21 cellular contexts compared by ENCODE assay signal in genomic region chr1:55479970-55480369, GRCh38.
"Had no signal": no experiment of that assay in that cellular context is flagged by ENCODE, and none has a peak within 500 bp of the region (broad histone marks: within the 10 kb centered on the region; RNA-seq: fewer than 3 reads in every experiment).

No MANE protein-coding gene starts in this region.

- H3K27me3 ChIP-seq: esophagus muscularis mucosa, tibial artery had no signal

- H3K9ac ChIP-seq: parathyroid adenoma had no signal

- H3K27ac ChIP-seq: esophagus muscularis mucosa, parathyroid adenoma, tibial artery had no signal

- H2AFZ ChIP-seq: parathyroid adenoma had no signal

- H3K36me3 ChIP-seq: esophagus muscularis mucosa, tibial artery had no signal

- H3K9me3 Mint-ChIP-seq: activated naive CD8-positive, alpha-beta T cell treated with anti-CD3 and anti-CD28 coated beads for 36 hours; activated T-helper 17 cell treated with anti-CD3 and anti-CD28 coated beads, Interleukin-2, amount 50 U/mL, for 72 hours; central memory CD8-positive, alpha-beta T cell; natural killer cell treated with Interleukin-12 subunit alpha and Interleukin-12 subunit beta and Interleukin-15 and Interleukin-18, amount 100 ng/mL, for 72 hours; stimulated activated naive CD8-positive, alpha-beta T cell treated with anti-CD3 and anti-CD28 coated beads, Interleukin-15, amount 100 ng/mL, for 72 hours had no signal

- H3K36me3 Mint-ChIP-seq: activated naive CD8-positive, alpha-beta T cell treated with anti-CD3 and anti-CD28 coated beads for 36 hours; natural killer cell treated with Interleukin-12 subunit alpha and Interleukin-12 subunit beta and Interleukin-15 and Interleukin-18, amount 100 ng/mL, for 72 hours had no signal

- H3K27ac Mint-ChIP-seq: activated naive CD8-positive, alpha-beta T cell treated with anti-CD3 and anti-CD28 coated beads for 36 hours; activated T-helper 17 cell treated with anti-CD3 and anti-CD28 coated beads, Interleukin-2, amount 50 U/mL, for 72 hours; stimulated activated naive CD8-positive, alpha-beta T cell treated with anti-CD3 and anti-CD28 coated beads, Interleukin-15, amount 100 ng/mL, for 72 hours; T-helper 17 cell had no signal

- H3K4me1 ChIP-seq: esophagus muscularis mucosa, parathyroid adenoma had no signal

- ATAC-seq: activated T-helper 17 cell treated with anti-CD3 and anti-CD28 coated beads, Interleukin-2, amount 50 U/mL, for 72 hours; left ventricle myocardium superior; natural killer cell treated with Interleukin-12 subunit alpha and Interleukin-12 subunit beta and Interleukin-15 and Interleukin-18, amount 100 ng/mL, for 72 hours; right cardiac atrium; stimulated activated naive CD8-positive, alpha-beta T cell treated with anti-CD3 and anti-CD28 coated beads, Interleukin-15, amount 100 ng/mL, for 72 hours; T-helper 17 cell had no signal

- H3K79me2 ChIP-seq: parathyroid adenoma had no signal

- H3K4me1 Mint-ChIP-seq: activated naive CD8-positive, alpha-beta T cell treated with anti-CD3 and anti-CD28 coated beads for 36 hours; activated T-helper 17 cell treated with anti-CD3 and anti-CD28 coated beads, Interleukin-2, amount 50 U/mL, for 72 hours; central memory CD8-positive, alpha-beta T cell; stimulated activated naive CD8-positive, alpha-beta T cell treated with anti-CD3 and anti-CD28 coated beads, Interleukin-15, amount 100 ng/mL, for 72 hours; T-helper 17 cell had no signal

- H3K4me3 Mint-ChIP-seq: activated naive CD8-positive, alpha-beta T cell treated with anti-CD3 and anti-CD28 coated beads for 36 hours; activated T-helper 17 cell treated with anti-CD3 and anti-CD28 coated beads, Interleukin-2, amount 50 U/mL, for 72 hours; central memory CD8-positive, alpha-beta T cell; natural killer cell treated with Interleukin-12 subunit alpha and Interleukin-12 subunit beta and Interleukin-15 and Interleukin-18, amount 100 ng/mL, for 72 hours; stimulated activated naive CD8-positive, alpha-beta T cell treated with anti-CD3 and anti-CD28 coated beads, Interleukin-15, amount 100 ng/mL, for 72 hours; T-helper 17 cell had no signal

- DNase-seq: activated CD4-positive, alpha-beta T cell treated with anti-CD3 and anti-CD28 coated beads for 1 hour; activated CD4-positive, alpha-beta T cell treated with anti-CD3 and anti-CD28 coated beads, Interleukin-2, amount 50 U/mL, for 1 hour; activated naive CD4-positive, alpha-beta T cell; activated naive CD8-positive, alpha-beta T cell treated with anti-CD3 and anti-CD28 coated beads for 36 hours; activated T-cell treated with anti-CD3 and anti-CD28 coated beads, Interleukin-2, amount 50 U/mL, for 1 hour; glutamatergic neuron; hippocampal formation; left ventricle myocardium superior; mammary epithelial cell; midbrain; right cardiac atrium; stimulated activated CD4-positive, alpha-beta T cell treated with anti-CD3 and anti-CD28 coated beads, Interleukin-12 subunit alpha, Interleukin-12 subunit beta, amount 100 ng/mL, for 4 hours; stimulated activated CD4-positive, alpha-beta T cell treated with anti-CD3 and anti-CD28 coated beads, Interleukin-4, amount 100 ng/mL, for 4 hours; stimulated activated naive CD8-positive, alpha-beta T cell treated with anti-CD3 and anti-CD28 coated beads, Interleukin-15, amount 100 ng/mL, for 72 hours; T-helper 17 cell; tibial artery had no signal

- H3K4me3 ChIP-seq: esophagus muscularis mucosa, tibial artery had no signal

- H3K9me3 ChIP-seq: esophagus muscularis mucosa, tibial artery had no signal
